Comparison of ENCODE assay signal across 15 cellular contexts in genomic region chr6:31352497-31353368, GRCh38. TPM values are rescaled to one million over a fixed set of nuclear protein-coding genes. Genes with fewer than 3 reads are reported as not detected.
DNase-seq lines count a peak whose midpoint lies in the region; ATAC-seq lines count a peak whose summit lies in the region.
"Had no signal": no experiment of that assay in that cellular context is flagged by ENCODE, and none has a peak within 500 bp of the region (broad histone marks: within the 10 kb centered on the region; RNA-seq: fewer than 3 reads in every experiment).

No MANE protein-coding gene starts in this region.

- CTCF ChIA-PET in activated CD4-positive, alpha-beta memory T cell treated with anti-CD3 and anti-CD28 coated beads for 36 hours (lab: Charles Lee), result interaction anchor here (1.8 kb wide), 1 partner anchor 14 kb away, joined by 5 read pairs; no protein-coding TSS in a partner anchor

- H3K27ac Mint-ChIP-seq in stimulated activated naive CD8-positive, alpha-beta T cell treated with anti-CD3 and anti-CD28 coated beads, Interleukin-15, Interleukin-2, amounts not matched to agents 100 ng/mL and 50 ng/mL, for 24 hours, result peak overlapping the region; percentile 18
- H3K27ac Mint-ChIP-seq in activated CD4-positive, alpha-beta memory T cell treated with anti-CD3 and anti-CD28 coated beads for 36 hours, result peak overlapping the region; percentile 19
- H3K27ac Mint-ChIP-seq in dendritic cell treated with granulocyte-macrophage colony-stimulating factor and Interleukin-4, amounts not matched to agents 40 ng/mL and 50 ng/mL, for 4 days, result peak overlapping the region; percentile 12
- H3K27ac Mint-ChIP-seq: brain, endodermal cell had no signal

- ATAC-seq in stimulated activated naive CD8-positive, alpha-beta T cell treated with anti-CD3 and anti-CD28 coated beads, Interleukin-15, Interleukin-2, amounts not matched to agents 100 U/mL and 50 U/mL, for 24 hours, result no peak
- no peak for ATAC-seq in GM18498 (IDR thresholded peaks at IDR 0.05; ENCODE audit: unreplicated experiment)

- no peaks in the 10 kb centered on the region for H3K27me3 Mint-ChIP-seq in stimulated activated naive CD8-positive, alpha-beta T cell treated with anti-CD3 and anti-CD28 coated beads, Interleukin-15, Interleukin-2, amounts not matched to agents 100 ng/mL and 50 ng/mL, for 24 hours
- H3K27me3 Mint-ChIP-seq in activated CD4-positive, alpha-beta memory T cell treated with anti-CD3 and anti-CD28 coated beads for 36 hours, result no peaks in the 10 kb centered on the region
- H3K27me3 Mint-ChIP-seq in dendritic cell treated with granulocyte-macrophage colony-stimulating factor and Interleukin-4, amounts not matched to agents 40 ng/mL and 50 ng/mL, for 4 days, result no peaks in the 10 kb centered on the region

- peaks cover 55% of the 10 kb centered on the region for H3K4me1 Mint-ChIP-seq in stimulated activated naive CD8-positive, alpha-beta T cell treated with anti-CD3 and anti-CD28 coated beads, Interleukin-15, Interleukin-2, amounts not matched to agents 100 ng/mL and 50 ng/mL, for 24 hours (ENCODE audit: low read depth)
- peaks cover 54% of the 10 kb centered on the region for H3K4me1 Mint-ChIP-seq in activated CD4-positive, alpha-beta memory T cell treated with anti-CD3 and anti-CD28 coated beads for 36 hours (ENCODE audit: low read depth)
- peaks cover 46% of the 10 kb centered on the region for H3K4me1 Mint-ChIP-seq in dendritic cell treated with granulocyte-macrophage colony-stimulating factor and Interleukin-4, amounts not matched to agents 40 ng/mL and 50 ng/mL, for 4 days (ENCODE audit: low read depth)

- DNase-seq in stimulated activated naive CD8-positive, alpha-beta T cell treated with anti-CD3 and anti-CD28 coated beads, Interleukin-15, Interleukin-2, amounts not matched to agents 100 U/mL and 50 U/mL, for 24 hours, result no peak
- peak; percentile 32 for DNase-seq in activated CD4-positive, alpha-beta memory T cell treated with anti-CD3 and anti-CD28 coated beads for 36 hours
- no peak for DNase-seq in NCI-H526 (lab: John Stamatoyannopoulos, UW)
- no peak for DNase-seq in NK-92 treated with Interleukin-12 subunit alpha and Interleukin-12 subunit beta, amount 100 ng/mL, for 24 hours (lab: John Stamatoyannopoulos, UW)
- no peak for DNase-seq in NCI-H187 (lab: John Stamatoyannopoulos, UW)
- DNase-seq: DMS79 treated with DMSO at 0.1 percent for 48 hours, endodermal cell, NCI-H1092, NCI-H226, PC-9, posterior cingulate gyrus had no signal

- H3K9me3 Mint-ChIP-seq in stimulated activated naive CD8-positive, alpha-beta T cell treated with anti-CD3 and anti-CD28 coated beads, Interleukin-15, Interleukin-2, amounts not matched to agents 100 ng/mL and 50 ng/mL, for 24 hours, result no peaks in the 10 kb centered on the region
- no peaks in the 10 kb centered on the region for H3K9me3 Mint-ChIP-seq in activated CD4-positive, alpha-beta memory T cell treated with anti-CD3 and anti-CD28 coated beads for 36 hours
- no peaks in the 10 kb centered on the region for H3K9me3 Mint-ChIP-seq in dendritic cell treated with granulocyte-macrophage colony-stimulating factor and Interleukin-4, amounts not matched to agents 40 ng/mL and 50 ng/mL, for 4 days
- H3K9me3 Mint-ChIP-seq: endodermal cell had no signal

- H3K4me3 Mint-ChIP-seq in stimulated activated naive CD8-positive, alpha-beta T cell treated with anti-CD3 and anti-CD28 coated beads, Interleukin-15, Interleukin-2, amounts not matched to agents 100 ng/mL and 50 ng/mL, for 24 hours, result peak overlapping the region; percentile 12
- H3K4me3 Mint-ChIP-seq in activated CD4-positive, alpha-beta memory T cell treated with anti-CD3 and anti-CD28 coated beads for 36 hours, result peak overlapping the region; percentile 22
- no peak overlapping the region for H3K4me3 Mint-ChIP-seq in dendritic cell treated with granulocyte-macrophage colony-stimulating factor and Interleukin-4, amounts not matched to agents 40 ng/mL and 50 ng/mL, for 4 days
- H3K4me3 Mint-ChIP-seq: endodermal cell had no signal

- POLR2A ChIA-PET in activated CD4-positive, alpha-beta memory T cell treated with anti-CD3 and anti-CD28 coated beads for 36 hours (lab: Charles Lee), result interaction anchor here (0.6 to 1.8 kb wide), 5 partner anchors 85 to 194 kb away, joined by 3 to 6 read pairs (median 4); partner anchors contain the start of gene TCF19

- intact Hi-C loops in activated CD4-positive, alpha-beta memory T cell treated with anti-CD3 and anti-CD28 coated beads for 36 hours (cut with micrococcal nuclease), result no loop called here
- intact Hi-C loops in dendritic cell treated with granulocyte-macrophage colony-stimulating factor and Interleukin-4, amounts not matched to agents 40 ng/mL and 50 ng/mL, for 4 days (cut with micrococcal nuclease), result no loop called here

- peaks cover 30% of the 10 kb centered on the region for H3K36me3 Mint-ChIP-seq in stimulated activated naive CD8-positive, alpha-beta T cell treated with anti-CD3 and anti-CD28 coated beads, Interleukin-15, Interleukin-2, amounts not matched to agents 100 ng/mL and 50 ng/mL, for 24 hours (ENCODE audit: low read depth)
- peaks cover 45% of the 10 kb centered on the region for H3K36me3 Mint-ChIP-seq in activated CD4-positive, alpha-beta memory T cell treated with anti-CD3 and anti-CD28 coated beads for 36 hours
- peaks cover 49% of the 10 kb centered on the region for H3K36me3 Mint-ChIP-seq in dendritic cell treated with granulocyte-macrophage colony-stimulating factor and Interleukin-4, amounts not matched to agents 40 ng/mL and 50 ng/mL, for 4 days (ENCODE audit: low read depth)

RNA-seq across cellular contexts. Expression of gene HLA-B, which starts 4.2 kb away (rescaled TPM):
- total RNA-seq in activated CD4-positive, alpha-beta memory T cell treated with anti-CD3 and anti-CD28 coated beads for 36 hours, result 1,000 to 10,000 TPM; 3,016 to 3,060 TPM

RNA-seq across cellular contexts. Expression of gene MICA, which starts 50.7 kb away (rescaled TPM):
- total RNA-seq in activated CD4-positive, alpha-beta memory T cell treated with anti-CD3 and anti-CD28 coated beads for 36 hours, result 1 to 10 TPM; 7.1 to 8.6 TPM
